In genomic region chr13:106560791-106561190, GRCh38 we compare ENCODE assay signal across 14 cellular contexts. TPM values are rescaled to one million over a fixed set of nuclear protein-coding genes. Genes with fewer than 3 reads are reported as not detected.
DNase-seq lines count a peak whose midpoint lies in the region; ATAC-seq and TF ChIP-seq lines count a peak whose summit lies in the region.
"Had no signal": no experiment of that assay in that cellular context is flagged by ENCODE, and none has a peak within 500 bp of the region (broad histone marks: within the 10 kb centered on the region; RNA-seq: fewer than 3 reads in every experiment).

No MANE protein-coding gene starts in this region.

- H2AFZ ChIP-seq in Loucy (ENCODE audit: low read length) = no peak overlapping the region

- H3K79me2 ChIP-seq in Loucy (ENCODE audit: insufficient read depth, low read length) = peaks cover 99% of the 10 kb centered on the region

- H3K9me2 ChIP-seq in Loucy (replicated peaks; ENCODE audit: low read depth, low read length) = no peaks in the 10 kb centered on the region
- H3K9me2 ChIP-seq: SK-N-SH had no signal

- H3K4me3 Mint-ChIP-seq in naive B cell = peak overlapping the region in 2 of 8 donors; percentile 28 to 43

- DNase-seq in naive B cell (no peak), NCI-H1694 (lab: John Stamatoyannopoulos, UW) (no peak), HuH-7.5 (ENCODE audit: low spot score) (no peak), activated gamma-delta T cell treated with Interleukin-2 at 50 U/mL for 16 hours (no peak), GM10248 (ENCODE audit: extremely low spot score) (no peak)
- DNase-seq: Calu3, cerebellar nuclear complex, NCI-H226, SK-N-SH, small intestine had no signal

- H3K9me3 ChIP-seq in Loucy (ENCODE audit: insufficient read depth, low read depth, low read length) = no peaks in the 10 kb centered on the region
- H3K9me3 ChIP-seq: SK-N-SH had no signal

- peaks cover 16 to 19% of the 10 kb centered on the region in 2 donors for H3K36me3 Mint-ChIP-seq in naive B cell

- H3K36me3 ChIP-seq in Loucy (ENCODE audit: insufficient read depth, low read length) = peaks cover 40% of the 10 kb centered on the region

- TF ChIP-seq CTCF in Loucy (conservative IDR thresholded peaks at IDR 0.05; ENCODE audit: low read length) = no peak
- no peak for TF ChIP-seq CTCF in GM10248 (IDR thresholded peaks at IDR 0.05; ENCODE audit: control extremely low read depth, extremely low read depth, low read depth, missing control alignments)

- H3K9me3 Mint-ChIP-seq in naive B cell = no peaks in the 10 kb centered on the region

- peaks cover 52 to 58% (median 56%) of the 10 kb centered on the region in 3 donors for H3K4me1 Mint-ChIP-seq in naive B cell

- H3K27ac Mint-ChIP-seq in naive B cell = peak overlapping the region in 4 of 6 donors; percentile 2 to 59 (median 27)

- peak overlapping the region; percentile 72 for H3K4me3 ChIP-seq in Loucy (ENCODE audit: low read length, poor library complexity, severe bottlenecking)

- POLR2A ChIA-PET in GM10248 (lab: Yijun Ruan, JAX) = no interaction called here

- ATAC-seq in GM18499 (IDR thresholded peaks at IDR 0.05; ENCODE audit: insufficient read depth, unreplicated experiment) (peak; percentile 32), GM21576 (IDR thresholded peaks at IDR 0.05; ENCODE audit: unreplicated experiment) (peak; percentile 25), naive B cell (ENCODE audit: low read depth in 2 of 2) (no peak)

- H3K9ac ChIP-seq in Loucy (ENCODE audit: low read depth, low read length, poor library complexity, severe bottlenecking) = peak overlapping the region; percentile 26
- H3K9ac ChIP-seq: KMS-11, SK-N-SH had no signal

- peak overlapping the region; percentile 87 for H3K4me2 ChIP-seq in Loucy (ENCODE audit: low read depth, low read length, poor library complexity, severe bottlenecking)
- H3K4me2 ChIP-seq: SK-N-SH had no signal

- peaks cover 97% of the 10 kb centered on the region for H4K20me1 ChIP-seq in Loucy (ENCODE audit: insufficient read depth, low read length, poor library complexity, severe bottlenecking)

- CTCF ChIA-PET in GM10248 (lab: Yijun Ruan, JAX) = interaction anchor here (2.0 kb wide), 1 partner anchor 13 kb away, joined by 4 read pairs; no protein-coding TSS in a partner anchor

- H3F3A ChIP-seq in Loucy (ENCODE audit: low read depth) = no peaks in the 10 kb centered on the region

- no peaks in the 10 kb centered on the region for H3K27me3 Mint-ChIP-seq in naive B cell

- no peaks in the 10 kb centered on the region for H3K27me3 ChIP-seq in Loucy (ENCODE audit: insufficient read depth, low read length, poor library complexity, severe bottlenecking)

- peaks cover 46% of the 10 kb centered on the region for H3K4me1 ChIP-seq in Loucy (ENCODE audit: insufficient read depth, low read length, poor library complexity, severe bottlenecking)

RNA-seq across cellular contexts. Expression of gene ARGLU1, which starts 7.1 kb away (rescaled TPM):
- polyA plus RNA-seq in naive B cell (ENCODE audit: low read depth in 6 of 6) = 10 to 100 TPM; 30.3 to 63.7 (median 43.3) TPM

RNA-seq across cellular contexts. Expression of gene EFNB2, which starts 25.3 kb away (rescaled TPM):
- polyA plus RNA-seq in naive B cell (ENCODE audit: low read depth in 6 of 6) = under 1 TPM in 3 of 6 donors, not detected in 3; 0.12 to 0.33 (median 0.28) TPM

Comparison
In these comparisons a context has a peak if more than half of its experiments do, and no peak if none do; other contexts are left out.
1. ATAC-seq: peak in GM18499 (single experiment) and GM21576 (single experiment); none in naive B cell (0 of 2).